21 cellular contexts compared by ENCODE assay signal in genomic region chr7:5349005-5349380, GRCh38.
A peak's percentile ranks its signal among the peaks of the same experiment; 100 is the strongest.
DNase-seq lines count a peak whose midpoint lies in the region; ATAC-seq, FAIRE-seq and TF ChIP-seq lines count a peak whose summit lies in the region.
"Had no signal": no experiment of that assay in that cellular context is flagged by ENCODE, and none has a peak within 500 bp of the region (broad histone marks: within the 10 kb centered on the region; RNA-seq: fewer than 3 reads in every experiment).

No MANE protein-coding gene starts in this region.

- no peak overlapping the region for H4K12ac ChIP-seq in trophoblast cell (ENCODE audit: low read depth, low read length)

- no peak overlapping the region for H3K27ac ChIP-seq in H9 (ENCODE audit: insufficient read length, low read depth, low read length)
- no peak overlapping the region for H3K27ac ChIP-seq in H1 (ENCODE audit: low read depth, low read length)
- H3K27ac ChIP-seq in trophoblast cell (ENCODE audit: low read depth, low read length), result no peak overlapping the region
- no peak overlapping the region for H3K27ac ChIP-seq in gastrocnemius medialis
- H3K27ac ChIP-seq in ovary, result no peak overlapping the region
- H3K27ac ChIP-seq: BLaER1 had no signal

- H3K79me2 ChIP-seq in H9 (ENCODE audit: insufficient read depth, low read length) (no peaks in the 10 kb centered on the region), H1 (ENCODE audit: control insufficient read depth in 1 of 2, insufficient read depth in 2 of 2, low read length in 2 of 2) (no peaks in the 10 kb centered on the region), trophoblast cell (ENCODE audit: control insufficient read depth, insufficient read depth, low read length, poor library complexity) (no peaks in the 10 kb centered on the region)

- H3K4me3 ChIP-seq in H1 (ENCODE audit: extremely low read depth in 1 of 4, insufficient read depth in 2 of 4, low read depth in 3 of 4, low read length in 4 of 4) (peak overlapping the region; percentile 24 to 57 (median 46); a peak in 5 of 8 replicates), iPS-15b (ENCODE audit: low read depth, low read length) (peak overlapping the region; percentile 23), trophoblast cell (ENCODE audit: low read depth, low read length) (no peak overlapping the region), gastrocnemius medialis (no peak overlapping the region), ovary (no peak overlapping the region)
- H3K4me3 ChIP-seq: BLaER1 had no signal

- H3K79me1 ChIP-seq in H9 (ENCODE audit: insufficient read depth, low read depth, low read length, poor library complexity, severe bottlenecking) (no peaks in the 10 kb centered on the region), H1 (ENCODE audit: low read depth, low read length) (no peaks in the 10 kb centered on the region), trophoblast cell (ENCODE audit: low read length) (peaks cover 2% of the 10 kb centered on the region)

- H3K14ac ChIP-seq in H9 (ENCODE audit: insufficient read depth, low read length), result no peak overlapping the region
- H3K14ac ChIP-seq in H1 (ENCODE audit: insufficient read length), result no peak overlapping the region
- H3K14ac ChIP-seq in trophoblast cell (ENCODE audit: low read length), result no peak overlapping the region

- no peak for TF ChIP-seq CTCF in H9 (conservative IDR thresholded peaks at IDR 0.05)
- TF ChIP-seq CTCF in H1 (IDR thresholded peaks at IDR 0.05; ENCODE audit: control extremely low read depth in 1 of 3, insufficient read depth in 1 of 3, low read depth in 1 of 3, low read length in 3 of 3), result no peak
- TF ChIP-seq CTCF in gastrocnemius medialis (IDR thresholded peaks at IDR 0.05 in 4 of 5, conservative IDR thresholded peaks at IDR 0.05 in 1 of 5), result no peak
- TF ChIP-seq CTCF in ovary (IDR thresholded peaks at IDR 0.05), result no peak

- H2BK5ac ChIP-seq in H9 (ENCODE audit: insufficient read length, low read length), result no peak overlapping the region
- no peak overlapping the region for H2BK5ac ChIP-seq in H1 (ENCODE audit: low read depth, low read length)
- no peak overlapping the region for H2BK5ac ChIP-seq in trophoblast cell (ENCODE audit: low read depth, low read length, poor library complexity)

- H3K18ac ChIP-seq in H9 (ENCODE audit: insufficient read length, low read depth, low read length), result no peak overlapping the region
- no peak overlapping the region for H3K18ac ChIP-seq in H1 (ENCODE audit: extremely low read depth, low read length)
- peak overlapping the region; percentile 20 for H3K18ac ChIP-seq in trophoblast cell (ENCODE audit: low read length)

- no peak overlapping the region for H2AFZ ChIP-seq in H9 (ENCODE audit: low read length)
- no peak overlapping the region for H2AFZ ChIP-seq in H1 (ENCODE audit: low read length)
- H2AFZ ChIP-seq in trophoblast cell (ENCODE audit: insufficient read depth, low read length, poor library complexity), result no peak overlapping the region

- H3T11ph ChIP-seq in H9 (ENCODE audit: low read length), result no peak overlapping the region

- H3K27me3 Mint-ChIP-seq in H9 (ENCODE audit: low read depth), result peaks cover 43% of the 10 kb centered on the region
- H3K27me3 Mint-ChIP-seq: CD4-positive, alpha-beta T cell; IgD-negative memory B cell had no signal

- CTCF ChIA-PET in H1 (lab: Charles Lee; ENCODE audit: partially characterized antibody), result interaction anchor here (0.8 to 11.0 kb wide), 5 partner anchors 16 to 93 kb away, joined by 3 to 73 read pairs (median 4); no protein-coding TSS in a partner anchor

- intact Hi-C loops in gastrocnemius medialis (cut with DNase I; ENCODE audit: low total_unique reads), result no loop called here
- intact Hi-C loops in ovary (cut with DNase I), result no loop called here

- H3K4me3 Mint-ChIP-seq in H9, result peak overlapping the region in 1 of 2 experiments; percentile 79; a peak in 2 of 5 replicates
- H3K4me3 Mint-ChIP-seq: CD4-positive, alpha-beta T cell; IgD-negative memory B cell had no signal

- in situ Hi-C loops in gastrocnemius medialis (cut with MboI; ENCODE audit: low sequenced_read_pairs in 4 of 4), result no loop called here

- no peaks in the 10 kb centered on the region for H4K20me1 ChIP-seq in H9 (ENCODE audit: control insufficient read depth, insufficient read depth, insufficient read length)
- peaks cover 8 to 10% of the 10 kb centered on the region in 2 experiments for H4K20me1 ChIP-seq in H1 (replicated peaks in 1 of 2; ENCODE audit: control insufficient read depth in 1 of 2, insufficient read depth in 2 of 2, low read length in 2 of 2)

- peaks cover 5 to 15% (median 8%) of the 10 kb centered on the region in 3 experiments; a peak in 6 of 7 replicates for H3K36me3 Mint-ChIP-seq in H9 (ENCODE audit: insufficient read depth in 1 of 3, low read depth in 3 of 3)

- no peak overlapping the region for H2AK5ac ChIP-seq in H9 (ENCODE audit: insufficient read length, low read length)
- no peak overlapping the region for H2AK5ac ChIP-seq in H1 (ENCODE audit: low read depth, low read length)
- no peak overlapping the region for H2AK5ac ChIP-seq in trophoblast cell (ENCODE audit: low read length)

- no peaks in the 10 kb centered on the region for H3K23me2 ChIP-seq in H9 (ENCODE audit: insufficient read length, low read depth, low read length, poor library complexity, severe bottlenecking)
- H3K23me2 ChIP-seq in H1 (ENCODE audit: low read depth, low read length), result peaks cover 4% of the 10 kb centered on the region

- H3K56ac ChIP-seq in H9 (ENCODE audit: insufficient read length, low read depth, low read length), result no peak overlapping the region
- no peak overlapping the region for H3K56ac ChIP-seq in H1 (replicated peaks; ENCODE audit: insufficient read length, low read depth, low read length)

- no peak for TF ChIP-seq RAD21 in H1 (IDR thresholded peaks at IDR 0.05 in 1 of 2, conservative IDR thresholded peaks at IDR 0.05 in 1 of 2; ENCODE audit: low read depth in 2 of 2, low read length in 2 of 2)

- no peak overlapping the region for H2BK20ac ChIP-seq in H9 (ENCODE audit: low read depth, low read length, poor library complexity, severe bottlenecking)
- no peak overlapping the region for H2BK20ac ChIP-seq in H1 (ENCODE audit: low read length)

- POLR2A ChIA-PET in H1 (lab: Charles Lee; ENCODE audit: partially characterized antibody), result interaction anchor here (1.7 kb wide), 1 partner anchor 12 kb away, joined by 4 read pairs; no protein-coding TSS in a partner anchor

- H4K5ac ChIP-seq in H9 (ENCODE audit: insufficient read length, low read depth, low read length) (no peak overlapping the region), H1 (ENCODE audit: insufficient read length, low read depth, low read length) (no peak overlapping the region)

- H2BK120ac ChIP-seq in H9 (ENCODE audit: low read depth, low read length, poor library complexity, severe bottlenecking), result no peak overlapping the region
- no peak overlapping the region for H2BK120ac ChIP-seq in H1 (replicated peaks; ENCODE audit: low read depth, low read length)
- no peak overlapping the region for H2BK120ac ChIP-seq in trophoblast cell (ENCODE audit: insufficient read depth, low read length, poor library complexity)

- no peak overlapping the region for H4K91ac ChIP-seq in H9 (ENCODE audit: insufficient read length, low read depth, low read length)
- no peak overlapping the region for H4K91ac ChIP-seq in H1 (replicated peaks; ENCODE audit: insufficient read length, low read length)
- H4K91ac ChIP-seq in trophoblast cell (ENCODE audit: low read depth, low read length), result no peak overlapping the region

- no peak overlapping the region for H3K27ac Mint-ChIP-seq in H9
- H3K27ac Mint-ChIP-seq: CD4-positive, alpha-beta T cell; IgD-negative memory B cell had no signal

- H3K4ac ChIP-seq in H9 (ENCODE audit: low read depth, low read length) (no peak overlapping the region), H1 (replicated peaks; ENCODE audit: insufficient read length, low read depth, low read length) (no peak overlapping the region), trophoblast cell (ENCODE audit: low read depth, low read length) (no peak overlapping the region)

- H3K9ac ChIP-seq in H9 (ENCODE audit: extremely low read depth, insufficient read length, low read length) (no peak overlapping the region), H1 (replicated peaks in 1 of 4; ENCODE audit: extremely low read depth in 1 of 4, low read depth in 3 of 4, low read length in 3 of 4) (no peak overlapping the region), iPS-15b (ENCODE audit: low read depth, low read length) (no peak overlapping the region), trophoblast cell (ENCODE audit: low read length) (no peak overlapping the region)
- H3K9ac ChIP-seq: BLaER1 had no signal

- no peak overlapping the region for H2BK15ac ChIP-seq in H9 (ENCODE audit: low read depth, low read length)
- H2BK15ac ChIP-seq in H1 (ENCODE audit: low read length), result no peak overlapping the region

- H2BK12ac ChIP-seq in H9 (ENCODE audit: insufficient read length, low read depth, low read length), result no peak overlapping the region
- H2BK12ac ChIP-seq in H1 (ENCODE audit: low read depth, low read length), result no peak overlapping the region
- H2BK12ac ChIP-seq in trophoblast cell (ENCODE audit: low read length), result no peak overlapping the region

- no CpG with 5 or more reads among the region's 17 CpGs for WGBS in H9 (ENCODE audit: extremely low coverage, insufficient read length, low lambda C conversion rate)
- WGBS in H1 (ENCODE audit: extremely low coverage in 1 of 2, insufficient coverage in 1 of 2, insufficient read length in 1 of 2, insufficient replicate concordance in 2 of 2, low coverage in 1 of 2, low lambda C conversion rate in 2 of 2, missing lambda C conversion rate in 1 of 2), 2 experiments, result 29% methylated on average over 14 of the region's 17 CpGs; no CpG with 5 or more reads in 1 of the 2 experiments
- no CpG with 5 or more reads among the region's 17 CpGs for WGBS in trophoblast cell (ENCODE audit: extremely low coverage, insufficient coverage, insufficient read length)
- 79 to 84% (median 84%) methylated on average over 17 of the region's 17 CpGs for WGBS in ovary, 3 donors

- peaks cover 23% of the 10 kb centered on the region; the same call in 1 of the 2 replicates for H3K27me3 ChIP-seq in H9 (ENCODE audit: insufficient read depth, low read length)
- peaks cover 19 to 54% (median 52%) of the 10 kb centered on the region in 4 experiments for H3K27me3 ChIP-seq in H1 (replicated peaks in 1 of 4; ENCODE audit: control insufficient read depth in 3 of 4, extremely low read depth in 1 of 4, insufficient read depth in 3 of 4, low read length in 3 of 4)
- H3K27me3 ChIP-seq in iPS-15b (ENCODE audit: control insufficient read depth, insufficient read depth, low read length), result peaks cover 12% of the 10 kb centered on the region
- no peaks in the 10 kb centered on the region for H3K27me3 ChIP-seq in trophoblast cell (ENCODE audit: insufficient read depth, low read length)
- no peaks in the 10 kb centered on the region for H3K27me3 ChIP-seq in gastrocnemius medialis
- H3K27me3 ChIP-seq in ovary, result no peaks in the 10 kb centered on the region
- H3K27me3 ChIP-seq: BLaER1 had no signal

- H3K4me1 ChIP-seq in H9 (ENCODE audit: insufficient read depth, low read length), result no peaks in the 10 kb centered on the region
- H3K4me1 ChIP-seq in H1 (replicated peaks in 1 of 4; ENCODE audit: control insufficient read depth in 3 of 4, insufficient read depth in 4 of 4, low read length in 3 of 4), result peaks cover 2 to 29% (median 15%) of the 10 kb centered on the region in 4 experiments
- peaks cover 4% of the 10 kb centered on the region for H3K4me1 ChIP-seq in iPS-15b (ENCODE audit: control insufficient read depth, insufficient read depth, low read length)
- H3K4me1 ChIP-seq in trophoblast cell (ENCODE audit: control insufficient read depth in 1 of 2, insufficient read depth in 2 of 2, low read length in 2 of 2), result peaks cover 15 to 22% of the 10 kb centered on the region in 2 experiments
- peaks cover 2 to 4% of the 10 kb centered on the region in 2 donors for H3K4me1 ChIP-seq in gastrocnemius medialis
- no peaks in the 10 kb centered on the region for H3K4me1 ChIP-seq in ovary (ENCODE audit: insufficient read depth)

- H3K23ac ChIP-seq in H9 (ENCODE audit: insufficient read length, low read depth, low read length) (no peak overlapping the region), H1 (ENCODE audit: insufficient read length) (no peak overlapping the region), trophoblast cell (ENCODE audit: low read length) (no peak overlapping the region)

- H3K4me2 ChIP-seq in H9 (ENCODE audit: insufficient read depth, insufficient read length, low read length), result peak overlapping the region; percentile 70
- H3K4me2 ChIP-seq in H1 (ENCODE audit: insufficient read depth in 1 of 2, low read depth in 2 of 2, low read length in 2 of 2), result peak overlapping the region; percentile 94 to 99
- peak overlapping the region; percentile 7 for H3K4me2 ChIP-seq in trophoblast cell (ENCODE audit: low read length)
- H3K4me2 ChIP-seq: BLaER1 had no signal

- H4K8ac ChIP-seq in H9 (replicated peaks; ENCODE audit: insufficient read length, low read depth, low read length) (no peak overlapping the region), H1 (ENCODE audit: extremely low read depth, insufficient read depth, low read length) (no peak overlapping the region), trophoblast cell (ENCODE audit: low read depth, low read length) (no peak overlapping the region)

- no peak for FAIRE-seq in H1 (lab: Jason Lieb, UNC)

- TF ChIP-seq POLR2A in H1 (IDR thresholded peaks at IDR 0.05; ENCODE audit: control extremely low read depth in 1 of 2, low read depth in 2 of 2, low read length in 2 of 2) (no peak), gastrocnemius medialis (IDR thresholded peaks at IDR 0.05) (no peak), ovary (IDR thresholded peaks at IDR 0.05) (no peak)

- H3K36me3 ChIP-seq in H1 (ENCODE audit: control insufficient read depth in 2 of 4, insufficient read depth in 4 of 4, low read length in 3 of 4) (no peaks in the 10 kb centered on the region), iPS-15b (ENCODE audit: control insufficient read depth, insufficient read depth, low read length) (no peaks in the 10 kb centered on the region), trophoblast cell (ENCODE audit: control insufficient read depth in 1 of 2, insufficient read depth in 2 of 2, low read length in 2 of 2) (peaks cover 37 to 44% of the 10 kb centered on the region in 2 experiments), gastrocnemius medialis (peaks cover under 1 to 50% of the 10 kb centered on the region in 2 donors), ovary (no peaks in the 10 kb centered on the region)

- H3K9me3 ChIP-seq in H9 (ENCODE audit: control insufficient read depth, low read depth, low read length) (no peaks in the 10 kb centered on the region), H1 (ENCODE audit: insufficient read depth in 2 of 2, low read depth in 1 of 2, low read length in 1 of 2) (peaks cover 0 to 12% of the 10 kb centered on the region in 2 experiments; a peak in 1 of 4 replicates), iPS-15b (ENCODE audit: control insufficient read depth, insufficient read depth, low read length) (no peaks in the 10 kb centered on the region), trophoblast cell (ENCODE audit: insufficient read depth, low read depth, low read length) (peaks cover 15% of the 10 kb centered on the region), gastrocnemius medialis (no peaks in the 10 kb centered on the region), ovary (no peaks in the 10 kb centered on the region)

- DNase-seq in H9 (no peak), H1 (ENCODE audit: low read depth in 1 of 2, low spot score in 2 of 2) (no peak), trophoblast cell (no peak), gastrocnemius medialis (no peak), D341Med (ENCODE audit: low spot score) (no peak), ovary (no peak)
- DNase-seq: CD4-positive, alpha-beta T cell; COR-L47; DMS 273 treated with DMSO at 0.1 percent for 48 hours; DMS79 treated with DMSO at 0.1 percent for 48 hours; Karpas-422; MV-4-11; NCI-H1417; NCI-H1694 treated with DMSO at 0.1 percent for 48 hours; NCI-H2081 treated with DMSO at 0.1 percent for 48 hours; NCI-H2171 treated with DMSO at 0.1 percent for 48 hours; NCI-H524 treated with DMSO at 0.1 percent for 48 hours had no signal

- no peak for ATAC-seq in gastrocnemius medialis
- ATAC-seq: Panc1 had no signal

- peaks cover 4 to 18% of the 10 kb centered on the region in 2 experiments for H3K9me3 Mint-ChIP-seq in H9
- H3K9me3 Mint-ChIP-seq: CD4-positive, alpha-beta T cell had no signal

- TF ChIP-seq EP300 in H1 (IDR thresholded peaks at IDR 0.05; ENCODE audit: borderline replicate concordance in 1 of 2, low read depth in 2 of 2, low read length in 2 of 2) (no peak), ovary (IDR thresholded peaks at IDR 0.05) (no peak)

- peaks cover 22 to 37% of the 10 kb centered on the region in 2 experiments for H3K4me1 Mint-ChIP-seq in H9

Comparison
In these comparisons a context has a peak if more than half of its experiments do, and no peak if none do; other contexts are left out.
1. H3K4me2 ChIP-seq: peak in every context shown above with its lines; median percentile 96 in H1; 70 in H9; 7 in trophoblast cell.
2. H3K4me3 ChIP-seq: peak in H1 (4 of 4) and iPS-15b (single experiment); none in trophoblast cell (single experiment), gastrocnemius medialis (0 of 4) and ovary (single experiment).